ENCODE assay signal across 8 cellular contexts in the genomic region with DNA sequence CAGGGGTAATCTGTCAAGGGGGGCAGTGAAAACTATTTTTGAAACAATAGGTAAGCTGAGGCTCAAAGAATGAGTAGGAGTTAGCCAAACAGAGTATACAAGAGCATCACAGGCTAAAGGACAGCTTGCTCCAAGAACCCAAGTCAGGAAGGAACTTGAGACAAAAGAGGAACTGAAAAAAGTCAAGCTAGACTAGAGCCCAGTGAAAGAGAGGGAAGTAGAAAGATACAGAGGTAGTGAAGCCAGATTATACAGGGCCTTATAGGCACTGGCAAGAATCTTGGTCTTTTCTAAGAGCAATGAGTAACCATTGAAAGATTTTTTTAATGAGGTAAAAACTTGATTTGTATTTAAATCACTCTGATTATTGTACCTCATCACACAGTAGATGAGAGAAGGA.
DNase-seq lines count a peak whose midpoint lies in the region; ATAC-seq and TF ChIP-seq lines count a peak whose summit lies in the region.

No MANE protein-coding gene starts in this region.

- H4K20me1 ChIP-seq in OCI-LY3 (ENCODE audit: insufficient read depth, low read length) = peaks cover 33% of the 10 kb centered on the region

- H3K79me2 ChIP-seq in OCI-LY3 (ENCODE audit: low read length) = peaks cover 4% of the 10 kb centered on the region; the same call in 1 of the 2 replicates

- H3K9ac ChIP-seq in OCI-LY3 (ENCODE audit: low read length) = no peak overlapping the region

- H3K27me3 ChIP-seq in OCI-LY3 (ENCODE audit: low read depth, low read length) (peaks cover 9% of the 10 kb centered on the region; the same call in 1 of the 2 replicates), MG63 (no peaks in the 10 kb centered on the region)

- peak overlapping the region; percentile 47 for H3K27ac ChIP-seq in OCI-LY3 (ENCODE audit: low read length)

- peak overlapping the region; percentile 51 for H3K4me2 ChIP-seq in OCI-LY3 (ENCODE audit: low read length)

- H3K36me3 ChIP-seq in OCI-LY3 (replicated peaks; ENCODE audit: low read depth, low read length) = no peaks in the 10 kb centered on the region
- no peaks in the 10 kb centered on the region for H3K36me3 ChIP-seq in MG63

- no peak overlapping the region for H2AFZ ChIP-seq in OCI-LY3 (ENCODE audit: low read depth, low read length)

- peak; percentile 17 for DNase-seq in putamen (ENCODE audit: low spot score)
- no peak for DNase-seq in NCI-H2029 (lab: John Stamatoyannopoulos, UW)
- DNase-seq in MG63 = no peak
- DNase-seq in activated CD4-positive, alpha-beta T cell treated with anti-CD3 and anti-CD28 coated beads, Interleukin-2, amount 50 U/mL, for 4 hours = no peak
- DNase-seq in NCI-H1436 treated with DMSO at 0.1 percent for 48 hours (lab: John Stamatoyannopoulos, UW) = no peak

- peak; percentile 87 for ATAC-seq in GM18870 (IDR thresholded peaks at IDR 0.05; ENCODE audit: unreplicated experiment)
- ATAC-seq in HG02884 (IDR thresholded peaks at IDR 0.05; ENCODE audit: unreplicated experiment) = peak; percentile 71

- H3K9me3 ChIP-seq in OCI-LY3 (ENCODE audit: insufficient read depth, low read length) (no peaks in the 10 kb centered on the region), MG63 (no peaks in the 10 kb centered on the region)

- TF ChIP-seq CTCF in OCI-LY3 (IDR thresholded peaks at IDR 0.05; ENCODE audit: low read depth, low read length) = no peak

- H3K4me1 ChIP-seq in OCI-LY3 (ENCODE audit: low read length) = peaks cover 62% of the 10 kb centered on the region

- H3K4me3 ChIP-seq in OCI-LY3 (ENCODE audit: low read length) = 0 out of 2 replicates have a peak overlapping the region, but pooled peaks have one; percentile 11
- H3K4me3 ChIP-seq in MG63 = no peak overlapping the region
